ENCODE assay signal across 13 cellular contexts in the genomic region with DNA sequence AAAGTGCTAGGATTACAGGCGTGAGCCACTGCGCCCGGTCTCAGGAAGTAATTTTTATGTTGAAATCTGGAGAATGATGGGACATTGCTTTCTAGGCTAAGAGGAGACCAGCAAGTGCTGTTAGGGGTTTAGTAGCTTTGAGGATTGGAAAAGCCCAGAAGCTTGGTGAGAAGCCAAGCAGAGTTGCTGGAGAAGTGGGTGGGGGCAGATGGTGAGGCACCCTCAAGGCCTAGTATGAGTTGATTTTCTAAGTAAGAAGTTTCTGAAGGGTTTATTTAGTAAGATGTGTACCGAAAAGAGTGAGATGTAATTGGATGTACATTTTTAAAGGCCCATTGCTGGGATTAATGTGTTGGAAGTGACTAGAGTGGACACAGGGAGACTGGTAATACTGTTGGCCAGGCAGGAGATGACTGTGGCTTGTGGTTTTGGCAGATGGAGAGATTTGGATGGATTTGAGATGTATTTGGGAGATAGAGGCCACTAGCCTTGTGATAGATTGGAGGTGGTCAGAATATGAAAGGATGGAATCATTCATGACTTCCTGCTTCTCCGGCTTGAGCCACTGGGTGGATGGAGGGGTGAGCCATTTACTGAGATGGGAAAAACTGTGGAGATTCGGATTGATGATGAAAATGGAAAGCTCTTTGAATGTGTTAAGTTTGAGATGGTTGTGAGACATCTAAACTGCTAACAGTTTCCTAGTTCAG. TPM values are rescaled to one million over a fixed set of nuclear protein-coding genes. Genes with fewer than 3 reads are reported as not detected.
A peak's percentile ranks its signal among the peaks of the same experiment; 100 is the strongest.
DNase-seq lines count a peak whose midpoint lies in the region; ATAC-seq and TF ChIP-seq lines count a peak whose summit lies in the region.
"Had no signal": no experiment of that assay in that cellular context is flagged by ENCODE, and none has a peak within 500 bp of the region (broad histone marks: within the 10 kb centered on the region; RNA-seq: fewer than 3 reads in every experiment).

No MANE protein-coding gene starts in this region.

- H3K4me3 ChIP-seq in GM23248 (peak overlapping the region; percentile 28), Caco-2 (ENCODE audit: low read depth, low read length) (no peak overlapping the region), tibial nerve (no peak overlapping the region)

- no TSS peak for BruUV-seq in Caco-2 (replicated peaks; lab: Mats Ljungman, UMichigan)

- H3K27me3 Mint-ChIP-seq in T-helper 2 cell treated with Interferon-gamma antibody and Interleukin-4, amounts not matched to agents 5 μg/mL and 100 μg/mL, for 36 hours (ENCODE audit: low read depth), result no peaks in the 10 kb centered on the region
- H3K27me3 Mint-ChIP-seq in Caco-2 (ENCODE audit: insufficient read depth, unreplicated experiment), result no peaks in the 10 kb centered on the region

- H3K4me3 Mint-ChIP-seq in T-helper 2 cell treated with Interferon-gamma antibody and Interleukin-4, amounts not matched to agents 5 μg/mL and 100 μg/mL, for 36 hours, result peak overlapping the region; percentile 68
- no peak overlapping the region for H3K4me3 Mint-ChIP-seq in Caco-2 (ENCODE audit: unreplicated experiment)
- H3K4me3 Mint-ChIP-seq: endodermal cell had no signal

- peaks cover 23% of the 10 kb centered on the region for H3K36me3 Mint-ChIP-seq in T-helper 2 cell treated with Interferon-gamma antibody and Interleukin-4, amounts not matched to agents 5 μg/mL and 100 μg/mL, for 36 hours (ENCODE audit: low read depth)
- no peaks in the 10 kb centered on the region for H3K36me3 Mint-ChIP-seq in Caco-2 (ENCODE audit: insufficient read depth, unreplicated experiment)

- peak overlapping the region; percentile 2; the same call in 1 of the 2 replicates for H3K9ac ChIP-seq in GM23248

- in situ Hi-C loops in GM23248 (cut with MboI), result loop anchor here (25.0 kb wide), 1 partner anchor 1084 kb away; a partner anchor contains a TSS

- TF ChIP-seq CTCF in Caco-2 (IDR thresholded peaks at IDR 0.05; ENCODE audit: insufficient read depth in 1 of 2, low read depth in 1 of 2, low read length in 1 of 2, severe bottlenecking in 1 of 2, unreplicated experiment in 1 of 2) (no peak), tibial nerve (IDR thresholded peaks at IDR 0.05) (no peak)

- H3F3A ChIP-seq in GM23248 (ENCODE audit: insufficient read depth), result peaks cover 37% of the 10 kb centered on the region

- DNase-seq in AG20443 (ENCODE audit: low spot score), result peak; percentile 63
- peak; percentile 77 for DNase-seq in GM23248
- peak; percentile 32 for DNase-seq in T-helper 2 cell treated with Interferon-gamma antibody and Interleukin-4, amounts not matched to agents 5 μg/mL and 100 μg/mL, for 36 hours (ENCODE audit: low spot score)
- peak; percentile 79 for DNase-seq in fibroblast of peridontal ligament (ENCODE audit: extremely low read depth)
- DNase-seq in Caco-2, result no peak
- DNase-seq in effector CD8-positive, alpha-beta T cell (lab: John Stamatoyannopoulos, UW), result no peak
- no peak for DNase-seq in tibial nerve (ENCODE audit: low spot score in 2 of 2)
- DNase-seq: endodermal cell; left cardiac atrium; retina; stimulated activated naive CD4-positive, alpha-beta T cell treated with Interleukin-2 at 50 U/mL for 16 hours had no signal

- peak overlapping the region; percentile 45; the same call in 1 of the 2 replicates for H2AFZ ChIP-seq in GM23248

- TF ChIP-seq POLR2A in tibial nerve (IDR thresholded peaks at IDR 0.05), result no peak

- WGBS in GM23248 (ENCODE audit: low coverage in 1 of 2, low lambda C conversion rate in 2 of 2, missing lambda C conversion rate in 2 of 2), 2 experiments, result 77 to 78% methylated on average over 6 of the region's 6 CpGs
- WGBS in tibial nerve, 2 donors, result 86 to 92% methylated on average over 6 of the region's 6 CpGs

- H3K9me2 ChIP-seq in GM23248 (ENCODE audit: insufficient read depth), result no peaks in the 10 kb centered on the region

- H3K27me3 ChIP-seq in GM23248 (replicated peaks; ENCODE audit: insufficient read depth) (no peaks in the 10 kb centered on the region), Caco-2 (replicated peaks; ENCODE audit: control insufficient read depth, insufficient read depth, low read length) (no peaks in the 10 kb centered on the region), tibial nerve (no peaks in the 10 kb centered on the region)

- peaks cover 5% of the 10 kb centered on the region for H3K9me3 Mint-ChIP-seq in T-helper 2 cell treated with Interferon-gamma antibody and Interleukin-4, amounts not matched to agents 5 μg/mL and 100 μg/mL, for 36 hours
- H3K9me3 Mint-ChIP-seq in Caco-2 (ENCODE audit: unreplicated experiment), result no peaks in the 10 kb centered on the region
- H3K9me3 Mint-ChIP-seq: endodermal cell had no signal

- intact Hi-C loops in Caco-2 (cut with micrococcal nuclease; ENCODE audit: unreplicated experiment), result no loop called here

- peak overlapping the region; percentile 74 for H3K27ac Mint-ChIP-seq in T-helper 2 cell treated with Interferon-gamma antibody and Interleukin-4, amounts not matched to agents 5 μg/mL and 100 μg/mL, for 36 hours
- no peak overlapping the region for H3K27ac Mint-ChIP-seq in Caco-2 (ENCODE audit: unreplicated experiment)
- H3K27ac Mint-ChIP-seq: endodermal cell had no signal

- TF ChIP-seq EP300 in tibial nerve (IDR thresholded peaks at IDR 0.05), result no peak

- H3K4me1 ChIP-seq in GM23248 (ENCODE audit: insufficient read depth) (peaks cover 29% of the 10 kb centered on the region), Caco-2 (no peaks in the 10 kb centered on the region; the same call in 1 of the 2 replicates), tibial nerve (peaks cover 0 to 27% (median 12%) of the 10 kb centered on the region in 4 donors)

- H3K79me2 ChIP-seq in GM23248 (ENCODE audit: insufficient read depth), result peaks cover 17% of the 10 kb centered on the region

- no peak for ATAC-seq in GM21367 (IDR thresholded peaks at IDR 0.05; ENCODE audit: unreplicated experiment)
- ATAC-seq: left cardiac atrium, Right ventricle myocardium inferior had no signal

- no peaks in the 10 kb centered on the region for H3K9me3 ChIP-seq in GM23248 (ENCODE audit: low read depth)
- no peaks in the 10 kb centered on the region for H3K9me3 ChIP-seq in Caco-2
- no peaks in the 10 kb centered on the region for H3K9me3 ChIP-seq in tibial nerve

- H4K20me1 ChIP-seq in GM23248 (ENCODE audit: insufficient read depth), result no peaks in the 10 kb centered on the region

- H3K4me1 Mint-ChIP-seq in T-helper 2 cell treated with Interferon-gamma antibody and Interleukin-4, amounts not matched to agents 5 μg/mL and 100 μg/mL, for 36 hours (ENCODE audit: low read depth), result peaks cover 24% of the 10 kb centered on the region
- H3K4me1 Mint-ChIP-seq in Caco-2 (ENCODE audit: low read depth, unreplicated experiment), result no peaks in the 10 kb centered on the region

- POLR2A ChIA-PET in Caco-2 (lab: Charles Lee), result no interaction called here

- H3K36me3 ChIP-seq in GM23248 (ENCODE audit: low read depth) (no peaks in the 10 kb centered on the region; the same call in 1 of the 2 replicates), Caco-2 (ENCODE audit: control insufficient read depth, insufficient read depth, low read length) (no peaks in the 10 kb centered on the region), tibial nerve (peaks cover 0 to 10% (median 0%) of the 10 kb centered on the region in 3 donors)

- CTCF ChIA-PET in Caco-2 (lab: Charles Lee), result interaction anchor here (1.5 kb wide), 1 partner anchor 19 kb away, joined by 3 read pairs; no protein-coding TSS in a partner anchor

- peak overlapping the region; percentile 57 for H3K4me2 ChIP-seq in GM23248 (ENCODE audit: unreplicated experiment)

- H3K27ac ChIP-seq in GM23248 (peak overlapping the region; percentile 17), tibial nerve (no peak overlapping the region)

RNA-seq across cellular contexts. Expression of a gene that starts 2.3 kb away (rescaled TPM):
- total RNA-seq in GM23248 (2014; rRNA removed; shearing (Covaris generic)), result 15.8 and 30.8 TPM in 2 replicates
- 18.4 and 19.8 TPM in 2 replicates for polyA plus RNA-seq in GM23248 (2016; fragmentation: Nextera tagmentation; extraction: Ambion mirVana)
- total RNA-seq in Caco-2 (2022) (15.2 and 17.8 TPM in 2 replicates), tibial nerve (10 to 100 TPM; 21.6 to 73.4 (median 33.5) TPM)

RNA-seq across cellular contexts. Expression of a gene that starts 4.2 kb away (rescaled TPM):
- total RNA-seq in GM23248 (2014; rRNA removed; shearing (Covaris generic)), result 18.6 and 21.0 TPM in 2 replicates
- 10.0 and 10.8 TPM in 2 replicates for polyA plus RNA-seq in GM23248 (2016; fragmentation: Nextera tagmentation; extraction: Ambion mirVana)
- total RNA-seq in Caco-2 (2022), result 8.5 and 10.8 TPM in 2 replicates
- total RNA-seq in tibial nerve, result 10 to 100 TPM; 19.3 to 59.2 (median 25.7) TPM

Comparison
In these comparisons a context has a peak if more than half of its experiments do, and no peak if none do; other contexts are left out.
1. DNase-seq: peak in AG20443 (single experiment), GM23248 (single experiment), T-helper 2 cell treated with Interferon-gamma antibody and Interleukin-4, amounts not matched to agents 5 μg/mL and 100 μg/mL, for 36 hours (single experiment) and fibroblast of peridontal ligament (single experiment); none in Caco-2 (0 of 2), effector CD8-positive, alpha-beta T cell (single experiment) and tibial nerve (0 of 2).